Comparison of ENCODE assay signal across 4 cellular contexts in genomic region chr11:7493670-7494069, GRCh38.
TF ChIP-seq lines count a peak whose summit lies in the region.

No MANE protein-coding gene starts in this region.

TF ChIP-seq in SK-N-SH, 30 proteins besides CTCF, POLR2A, EP300 and RAD21:
- TF ChIP-seq NFIC (IDR thresholded peaks at IDR 0.05; ENCODE audit: borderline replicate concordance) (peak; percentile 7; the same call in 1 of the 2 replicates), YY1 (IDR thresholded peaks at IDR 0.05; ENCODE audit: low read depth) (no peak)
TF ChIP-seq in SK-N-SH: peak in this region for 1.

TF ChIP-seq in SK-N-SH treated with all-trans-retinoic acid at 6 μM for 48 hours, 23 proteins besides CTCF, POLR2A, EP300 and RAD21:
- TF ChIP-seq, protein P1, sequence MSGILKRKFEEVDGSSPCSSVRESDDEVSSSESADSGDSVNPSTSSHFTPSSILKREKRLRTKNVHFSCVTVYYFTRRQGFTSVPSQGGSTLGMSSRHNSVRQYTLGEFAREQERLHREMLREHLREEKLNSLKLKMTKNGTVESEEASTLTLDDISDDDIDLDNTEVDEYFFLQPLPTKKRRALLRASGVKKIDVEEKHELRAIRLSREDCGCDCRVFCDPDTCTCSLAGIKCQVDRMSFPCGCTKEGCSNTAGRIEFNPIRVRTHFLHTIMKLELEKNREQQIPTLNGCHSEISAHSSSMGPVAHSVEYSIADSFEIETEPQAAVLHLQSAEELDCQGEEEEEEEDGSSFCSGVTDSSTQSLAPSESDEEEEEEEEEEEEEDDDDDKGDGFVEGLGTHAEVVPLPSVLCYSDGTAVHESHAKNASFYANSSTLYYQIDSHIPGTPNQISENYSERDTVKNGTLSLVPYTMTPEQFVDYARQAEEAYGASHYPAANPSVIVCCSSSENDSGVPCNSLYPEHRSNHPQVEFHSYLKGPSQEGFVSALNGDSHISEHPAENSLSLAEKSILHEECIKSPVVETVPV (CRISPR knock-in tag; IDR thresholded peaks at IDR 0.05), result no peak
- no peak for TF ChIP-seq BACH2 (CRISPR knock-in tag; IDR thresholded peaks at IDR 0.05; ENCODE audit: borderline replicate concordance)
- TF ChIP-seq ISL1 (CRISPR knock-in tag; IDR thresholded peaks at IDR 0.05), result no peak
- TF ChIP-seq GLIS3 (CRISPR knock-in tag; IDR thresholded peaks at IDR 0.05), result no peak
- no peak for TF ChIP-seq ZC3H10 (CRISPR knock-in tag; IDR thresholded peaks at IDR 0.05)
- TF ChIP-seq, protein P2, sequence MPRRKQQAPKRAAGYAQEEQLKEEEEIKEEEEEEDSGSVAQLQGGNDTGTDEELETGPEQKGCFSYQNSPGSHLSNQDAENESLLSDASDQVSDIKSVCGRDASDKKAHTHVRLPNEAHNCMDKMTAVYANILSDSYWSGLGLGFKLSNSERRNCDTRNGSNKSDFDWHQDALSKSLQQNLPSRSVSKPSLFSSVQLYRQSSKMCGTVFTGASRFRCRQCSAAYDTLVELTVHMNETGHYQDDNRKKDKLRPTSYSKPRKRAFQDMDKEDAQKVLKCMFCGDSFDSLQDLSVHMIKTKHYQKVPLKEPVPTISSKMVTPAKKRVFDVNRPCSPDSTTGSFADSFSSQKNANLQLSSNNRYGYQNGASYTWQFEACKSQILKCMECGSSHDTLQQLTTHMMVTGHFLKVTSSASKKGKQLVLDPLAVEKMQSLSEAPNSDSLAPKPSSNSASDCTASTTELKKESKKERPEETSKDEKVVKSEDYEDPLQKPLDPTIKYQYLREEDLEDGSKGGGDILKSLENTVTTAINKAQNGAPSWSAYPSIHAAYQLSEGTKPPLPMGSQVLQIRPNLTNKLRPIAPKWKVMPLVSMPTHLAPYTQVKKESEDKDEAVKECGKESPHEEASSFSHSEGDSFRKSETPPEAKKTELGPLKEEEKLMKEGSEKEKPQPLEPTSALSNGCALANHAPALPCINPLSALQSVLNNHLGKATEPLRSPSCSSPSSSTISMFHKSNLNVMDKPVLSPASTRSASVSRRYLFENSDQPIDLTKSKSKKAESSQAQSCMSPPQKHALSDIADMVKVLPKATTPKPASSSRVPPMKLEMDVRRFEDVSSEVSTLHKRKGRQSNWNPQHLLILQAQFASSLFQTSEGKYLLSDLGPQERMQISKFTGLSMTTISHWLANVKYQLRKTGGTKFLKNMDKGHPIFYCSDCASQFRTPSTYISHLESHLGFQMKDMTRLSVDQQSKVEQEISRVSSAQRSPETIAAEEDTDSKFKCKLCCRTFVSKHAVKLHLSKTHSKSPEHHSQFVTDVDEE (CRISPR knock-in tag; IDR thresholded peaks at IDR 0.05), result no peak
- TF ChIP-seq ZFP30 (CRISPR knock-in tag; IDR thresholded peaks at IDR 0.05), result no peak
- no peak for TF ChIP-seq TOX (CRISPR knock-in tag; IDR thresholded peaks at IDR 0.05; ENCODE audit: borderline replicate concordance)

TF ChIP-seq in Ishikawa, 13 proteins besides CTCF, POLR2A, EP300 and RAD21:
- TF ChIP-seq, protein P3, sequence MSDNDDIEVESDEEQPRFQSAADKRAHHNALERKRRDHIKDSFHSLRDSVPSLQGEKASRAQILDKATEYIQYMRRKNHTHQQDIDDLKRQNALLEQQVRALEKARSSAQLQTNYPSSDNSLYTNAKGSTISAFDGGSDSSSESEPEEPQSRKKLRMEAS (IDR thresholded peaks at IDR 0.05), result no peak
- peak; percentile 49; the same call in 1 of the 2 replicates for TF ChIP-seq NFIC (IDR thresholded peaks at IDR 0.05)
- no peak for TF ChIP-seq CEBPB (IDR thresholded peaks at IDR 0.05)
- TF ChIP-seq EGR1 (IDR thresholded peaks at IDR 0.05), result no peak
- no peak for TF ChIP-seq FOXM1 (IDR thresholded peaks at IDR 0.05; ENCODE audit: borderline replicate concordance, low read depth)
- TF ChIP-seq YY1 (IDR thresholded peaks at IDR 0.05; ENCODE audit: low read depth), result no peak
- TF ChIP-seq ZBTB7A (IDR thresholded peaks at IDR 0.05; ENCODE audit: low read depth), result no peak

TF ChIP-seq in GM12878, 131 proteins besides CTCF, POLR2A, EP300 and RAD21:
- TF ChIP-seq SMAD1 (IDR thresholded peaks at IDR 0.05; ENCODE audit: low read depth, partially characterized antibody) (peak; percentile 59), HDGF (IDR thresholded peaks at IDR 0.05) (no peak)
